ENCODE assay signal across 14 cellular contexts in genomic region chr4:41880022-41880837, GRCh38. TPM values are rescaled to one million over a fixed set of nuclear protein-coding genes. Genes with fewer than 3 reads are reported as not detected.
A peak's percentile ranks its signal among the peaks of the same experiment; 100 is the strongest.
DNase-seq lines count a peak whose midpoint lies in the region; ATAC-seq and TF ChIP-seq lines count a peak whose summit lies in the region.
"Had no signal": no experiment of that assay in that cellular context is flagged by ENCODE, and none has a peak within 500 bp of the region (broad histone marks: within the 10 kb centered on the region; RNA-seq: fewer than 3 reads in every experiment).

No MANE protein-coding gene starts in this region.

- no peak for ATAC-seq in stimulated activated naive CD8-positive, alpha-beta T cell treated with anti-CD3 and anti-CD28 coated beads, Interleukin-15, Interleukin-2, amounts not matched to agents 100 U/mL and 50 U/mL, for 24 hours
- ATAC-seq: GM12878 had no signal

- peaks cover 51% of the 10 kb centered on the region for H3K27me3 ChIP-seq in effector memory CD4-positive, alpha-beta T cell (replicated peaks; ENCODE audit: control insufficient read depth, insufficient read depth, low read length, poor library complexity, severe bottlenecking)

- no peak overlapping the region for H3K27ac Mint-ChIP-seq in stimulated activated naive CD8-positive, alpha-beta T cell treated with anti-CD3 and anti-CD28 coated beads, Interleukin-15, Interleukin-2, amounts not matched to agents 100 ng/mL and 50 ng/mL, for 24 hours
- peak overlapping the region in 2 of 5 experiments; percentile 5 to 95 for H3K27ac Mint-ChIP-seq in brain
- no peak overlapping the region for H3K27ac Mint-ChIP-seq in mesothelial cell of epicardium
- H3K27ac Mint-ChIP-seq in type B pancreatic cell: peak overlapping the region; percentile 54
- H3K27ac Mint-ChIP-seq: B cell had no signal

- no peaks in the 10 kb centered on the region for H3K9me3 Mint-ChIP-seq in stimulated activated naive CD8-positive, alpha-beta T cell treated with anti-CD3 and anti-CD28 coated beads, Interleukin-15, Interleukin-2, amounts not matched to agents 100 ng/mL and 50 ng/mL, for 24 hours
- peaks cover 0 to 15% (median 6%) of the 10 kb centered on the region in 5 experiments for H3K9me3 Mint-ChIP-seq in brain
- H3K9me3 Mint-ChIP-seq in mesothelial cell of epicardium: no peaks in the 10 kb centered on the region
- H3K9me3 Mint-ChIP-seq in type B pancreatic cell: no peaks in the 10 kb centered on the region

- no peaks in the 10 kb centered on the region for H3K36me3 Mint-ChIP-seq in stimulated activated naive CD8-positive, alpha-beta T cell treated with anti-CD3 and anti-CD28 coated beads, Interleukin-15, Interleukin-2, amounts not matched to agents 100 ng/mL and 50 ng/mL, for 24 hours (ENCODE audit: low read depth)
- H3K36me3 Mint-ChIP-seq in brain (no peaks in the 10 kb centered on the region), mesothelial cell of epicardium (no peaks in the 10 kb centered on the region), type B pancreatic cell (peaks cover 4% of the 10 kb centered on the region)

- no peak overlapping the region for H3K4me3 ChIP-seq in effector memory CD4-positive, alpha-beta T cell (ENCODE audit: insufficient read depth, low read depth, low read length, poor library complexity, severe bottlenecking)
- H3K4me3 ChIP-seq: GM12878 had no signal

- H3K36me3 ChIP-seq in effector memory CD4-positive, alpha-beta T cell (ENCODE audit: control insufficient read depth, insufficient read depth, low read length): no peaks in the 10 kb centered on the region
- H3K36me3 ChIP-seq: transverse colon had no signal

- H3K27ac ChIP-seq in effector memory CD4-positive, alpha-beta T cell (ENCODE audit: insufficient read depth, low read length, poor library complexity, severe bottlenecking): no peak overlapping the region
- H3K27ac ChIP-seq: transverse colon had no signal

- DNase-seq in stimulated activated naive CD8-positive, alpha-beta T cell treated with anti-CD3 and anti-CD28 coated beads, Interleukin-15, Interleukin-2, amounts not matched to agents 100 U/mL and 50 U/mL, for 24 hours: no peak
- DNase-seq in mesothelial cell of epicardium (ENCODE audit: low spot score in 2 of 2, unreplicated experiment in 2 of 2) (peak in 1 of 2 experiments; percentile 37), type B pancreatic cell (ENCODE audit: extremely low spot score, unreplicated experiment) (no peak), cortex of kidney (lab: John Stamatoyannopoulos, UW) (no peak), KBM-7 (no peak)
- no peak for DNase-seq in effector memory CD4-positive, alpha-beta T cell
- DNase-seq: activated CD4-positive, alpha-beta T cell treated with anti-CD3 and anti-CD28 coated beads for 1 hour; effector CD4-positive, alpha-beta T cell; NCI-H2107; transverse colon had no signal

- H3K4me1 ChIP-seq in effector memory CD4-positive, alpha-beta T cell (ENCODE audit: control insufficient read depth, insufficient read depth, low read length, poor library complexity, severe bottlenecking): peaks cover 24% of the 10 kb centered on the region

- H3K4me3 Mint-ChIP-seq in stimulated activated naive CD8-positive, alpha-beta T cell treated with anti-CD3 and anti-CD28 coated beads, Interleukin-15, Interleukin-2, amounts not matched to agents 100 ng/mL and 50 ng/mL, for 24 hours: peak overlapping the region; percentile 48
- H3K4me3 Mint-ChIP-seq in brain (peak overlapping the region; percentile 66 to 85 (median 83)), mesothelial cell of epicardium (peak overlapping the region; percentile 58), type B pancreatic cell (peak overlapping the region; percentile 85)

- peaks cover 71% of the 10 kb centered on the region for H3K27me3 Mint-ChIP-seq in stimulated activated naive CD8-positive, alpha-beta T cell treated with anti-CD3 and anti-CD28 coated beads, Interleukin-15, Interleukin-2, amounts not matched to agents 100 ng/mL and 50 ng/mL, for 24 hours
- H3K27me3 Mint-ChIP-seq in brain (peaks cover 100% of the 10 kb centered on the region), mesothelial cell of epicardium (ENCODE audit: low read depth) (peaks cover 96% of the 10 kb centered on the region), type B pancreatic cell (peaks cover 97% of the 10 kb centered on the region)

- in situ Hi-C loops in KBM-7 (cut with MboI; ENCODE audit: low pct_unique_long_range_greater_than_20kb, low sequenced_read_pairs): loop anchor here (25.0 kb wide), 1 partner anchor 193 kb away; no protein-coding TSS in a partner anchor

- peaks cover 13% of the 10 kb centered on the region for H3K4me1 Mint-ChIP-seq in stimulated activated naive CD8-positive, alpha-beta T cell treated with anti-CD3 and anti-CD28 coated beads, Interleukin-15, Interleukin-2, amounts not matched to agents 100 ng/mL and 50 ng/mL, for 24 hours (ENCODE audit: low read depth)
- H3K4me1 Mint-ChIP-seq in brain (peaks cover 42% of the 10 kb centered on the region), mesothelial cell of epicardium (peaks cover 17% of the 10 kb centered on the region), type B pancreatic cell (ENCODE audit: unreplicated experiment) (peaks cover 33% of the 10 kb centered on the region)

- H3K9me3 ChIP-seq in effector memory CD4-positive, alpha-beta T cell (ENCODE audit: control insufficient read depth, low read length): no peaks in the 10 kb centered on the region
- H3K9me3 ChIP-seq: transverse colon had no signal

- no peak for TF ChIP-seq CTCF in brain (conservative IDR thresholded peaks at IDR 0.05)
- TF ChIP-seq CTCF in mesothelial cell of epicardium (IDR thresholded peaks at IDR 0.05; ENCODE audit: unreplicated experiment): no peak
- TF ChIP-seq CTCF in type B pancreatic cell (conservative IDR thresholded peaks at IDR 0.05): no peak

RNA-seq across cellular contexts. Expression of gene TMEM33, which starts 55.0 kb away (rescaled TPM):
- polyA plus RNA-seq in brain (ENCODE audit: insufficient read depth, low read depth, low replicate concordance): 22.5 TPM
- total RNA-seq in mesothelial cell of epicardium: 48.2 to 49.5 TPM (median 49.0 TPM) in 3 replicates
- total RNA-seq in type B pancreatic cell (ENCODE audit: low replicate concordance): 60.5 and 64.3 TPM in 2 replicates
